Comparison of ENCODE assay signal across 8 cellular contexts in genomic region chr1:22131875-22132486, GRCh38. TPM values are rescaled to one million over a fixed set of nuclear protein-coding genes. Genes with fewer than 3 reads are reported as not detected.
A peak's percentile ranks its signal among the peaks of the same experiment; 100 is the strongest.
DNase-seq lines count a peak whose midpoint lies in the region; ATAC-seq and TF ChIP-seq lines count a peak whose summit lies in the region.

No MANE protein-coding gene starts in this region.

- no peaks in the 10 kb centered on the region for H4K20me1 ChIP-seq in HCT116 (ENCODE audit: insufficient read depth)

- H3K9me3 Mint-ChIP-seq in activated naive CD4-positive, alpha-beta T cell treated with anti-CD3 and anti-CD28 coated beads for 36 hours, result no peaks in the 10 kb centered on the region

- no peak overlapping the region for H3K4me3 Mint-ChIP-seq in activated naive CD4-positive, alpha-beta T cell treated with anti-CD3 and anti-CD28 coated beads for 36 hours

- H3K4me3 ChIP-seq in AG10803 (ENCODE audit: low read length) (no peak overlapping the region), HCT116 (replicated peaks in 1 of 2; ENCODE audit: low read depth in 1 of 2, low read length in 2 of 2) (no peak overlapping the region), RWPE2 (ENCODE audit: severe bottlenecking) (no peak overlapping the region)

- H3K9ac ChIP-seq in HCT116 (ENCODE audit: low read length), result no peak overlapping the region

- TF ChIP-seq CTCF in AG10803 (conservative IDR thresholded peaks at IDR 0.05; ENCODE audit: low read length), result peak; percentile 42
- TF ChIP-seq CTCF in HCT116 (IDR thresholded peaks at IDR 0.05 in 2 of 3, conservative IDR thresholded peaks at IDR 0.05 in 1 of 3; ENCODE audit: borderline replicate concordance in 1 of 3, insufficient read depth in 1 of 3, low read depth in 2 of 3, low read length in 2 of 3), result peak; percentile 79 to 90 (median 86)
- TF ChIP-seq CTCF in RWPE2 (IDR thresholded peaks at IDR 0.05; ENCODE audit: poor library complexity, severe bottlenecking), result peak; percentile 91

- peaks cover 2% of the 10 kb centered on the region for H3K27me3 Mint-ChIP-seq in activated naive CD4-positive, alpha-beta T cell treated with anti-CD3 and anti-CD28 coated beads for 36 hours (ENCODE audit: low read depth)

- H3K36me3 ChIP-seq in HCT116 (ENCODE audit: control insufficient read depth in 1 of 2, insufficient read depth in 2 of 2, low read length in 2 of 2) (no peaks in the 10 kb centered on the region), RWPE2 (ENCODE audit: low read depth) (no peaks in the 10 kb centered on the region)

- no peaks in the 10 kb centered on the region for H3K79me2 ChIP-seq in HCT116 (ENCODE audit: insufficient read depth, low read length)

- POLR2A ChIA-PET in HCT116 (lab: Charles Lee), result no interaction called here

- CTCF ChIA-PET in HCT116 (lab: Charles Lee), result interaction anchor here (1.0 to 2.7 kb wide), 4 partner anchors 18 to 285 kb away, joined by 3 to 17 read pairs (median 3); no protein-coding TSS in a partner anchor
- CTCF ChIA-PET in activated naive CD4-positive, alpha-beta T cell treated with anti-CD3 and anti-CD28 coated beads for 36 hours (lab: Charles Lee), result interaction anchor here (0.6 to 2.7 kb wide), 9 partner anchors 10 to 716 kb away, joined by 3 to 17 read pairs (median 3); no protein-coding TSS in a partner anchor

- DNase-seq in AG10803 (ENCODE audit: low read depth) (no peak), HCT116 (ENCODE audit: low read depth, low spot score) (peak; percentile 23), RWPE2 (ENCODE audit: low spot score) (no peak), iPS-NIHi11 (ENCODE audit: low spot score) (peak; percentile 97)
- DNase-seq in activated naive CD4-positive, alpha-beta T cell treated with anti-CD3 and anti-CD28 coated beads for 36 hours, result peak; percentile 69
- DNase-seq in stimulated activated CD4-positive, alpha-beta T cell treated with anti-CD3 and anti-CD28 coated beads, Interleukin-4, amount 100 ng/mL, for 1 hour, result peak; percentile 60

- no peaks in the 10 kb centered on the region for H3K4me1 Mint-ChIP-seq in activated naive CD4-positive, alpha-beta T cell treated with anti-CD3 and anti-CD28 coated beads for 36 hours (ENCODE audit: low read depth)

- no TSS peak for BruUV-seq in HCT116 (replicated peaks; lab: Mats Ljungman, UMichigan)

- no peaks in the 10 kb centered on the region for H3K9me2 ChIP-seq in HCT116 (ENCODE audit: insufficient read depth)

- no peak overlapping the region for H3K27ac ChIP-seq in HCT116 (ENCODE audit: low read depth, low read length)
- peak overlapping the region; percentile 3 for H3K27ac ChIP-seq in RWPE2 (ENCODE audit: poor library complexity, severe bottlenecking)

- peaks cover 5 to 13% of the 10 kb centered on the region in 2 experiments for H3K4me1 ChIP-seq in HCT116 (ENCODE audit: control insufficient read depth in 1 of 2, insufficient read depth in 2 of 2, low read length in 2 of 2)
- H3K4me1 ChIP-seq in RWPE2 (ENCODE audit: insufficient read depth, poor library complexity, severe bottlenecking), result peaks cover 14% of the 10 kb centered on the region

- H3K9me3 ChIP-seq in HCT116 (ENCODE audit: control insufficient read depth in 1 of 2, insufficient read depth in 1 of 2, low read depth in 1 of 2, low read length in 2 of 2) (no peaks in the 10 kb centered on the region), RWPE2 (ENCODE audit: severe bottlenecking) (no peaks in the 10 kb centered on the region)

- 0 out of 2 replicates have a peak overlapping the region, but pooled peaks have one; percentile 17 for H3K4me2 ChIP-seq in HCT116 (ENCODE audit: low read length)

- no peak overlapping the region for H2AFZ ChIP-seq in HCT116 (ENCODE audit: low read depth, low read length, poor library complexity, severe bottlenecking)

- H3K27me3 ChIP-seq in HCT116 (ENCODE audit: insufficient read depth, low read length), result no peaks in the 10 kb centered on the region
- H3K27me3 ChIP-seq in RWPE2 (ENCODE audit: insufficient read depth, poor library complexity, severe bottlenecking), result no peaks in the 10 kb centered on the region

- no peaks in the 10 kb centered on the region for H3K36me3 Mint-ChIP-seq in activated naive CD4-positive, alpha-beta T cell treated with anti-CD3 and anti-CD28 coated beads for 36 hours (ENCODE audit: low read depth)

- no peak for TF ChIP-seq POLR2A in HCT116 (IDR thresholded peaks at IDR 0.05; ENCODE audit: borderline replicate concordance, extremely low read depth, insufficient read depth, insufficient read length)

- intact Hi-C loops in HCT116 (cut with micrococcal nuclease), result loop anchor here (1.0 to 5.0 kb wide), 3 partner anchors 143 to 510 kb away; partner anchors contain the start of gene C1QC
- intact Hi-C loops in activated naive CD4-positive, alpha-beta T cell treated with anti-CD3 and anti-CD28 coated beads for 36 hours (cut with micrococcal nuclease), result loop anchor here (1.0 to 2.0 kb wide), 3 partner anchors 143 to 511 kb away; partner anchors contain the start of gene C1QC

- ATAC-seq in HCT116, result peak; percentile 89
- ATAC-seq in RWPE2 (ENCODE audit: low read depth), result peak; percentile 57
- ATAC-seq in HG03095 (IDR thresholded peaks at IDR 0.05; ENCODE audit: unreplicated experiment), result no peak
- ATAC-seq in GM19395 (IDR thresholded peaks at IDR 0.05; ENCODE audit: unreplicated experiment), result no peak

- H3K27ac Mint-ChIP-seq in activated naive CD4-positive, alpha-beta T cell treated with anti-CD3 and anti-CD28 coated beads for 36 hours, result no peak overlapping the region

- TF ChIP-seq RAD21 in HCT116 (IDR thresholded peaks at IDR 0.05; ENCODE audit: low read depth), result peak; percentile 97

- RAD21 ChIA-PET in HCT116 (lab: Charles Lee; ENCODE audit: low non-redundant PET in 1 of 2, low total read pairs in 2 of 2, uncharacterized antibody in 2 of 2, unreplicated experiment in 2 of 2), result interaction anchor here in 1 of 2 experiments (0.7 to 1.4 kb wide), 2 partner anchors 94 to 285 kb away, joined by 3 read pairs; no protein-coding TSS in a partner anchor

TF ChIP-seq in HCT116, 20 proteins besides CTCF, POLR2A, EP300 and RAD21:
- no peak for TF ChIP-seq CEBPB (IDR thresholded peaks at IDR 0.05; ENCODE audit: low read depth)
- no peak for TF ChIP-seq ZBTB33 (IDR thresholded peaks at IDR 0.05; ENCODE audit: extremely low read depth, insufficient replicate concordance, low read length)
- no peak for TF ChIP-seq JUND (IDR thresholded peaks at IDR 0.05)
- TF ChIP-seq FOSL1 (IDR thresholded peaks at IDR 0.05; ENCODE audit: low read depth), result no peak

RNA-seq across cellular contexts. Expression of gene WNT4, which starts 10.9 kb away (rescaled TPM):
- total RNA-seq in HCT116 (2021; ENCODE audit: unreplicated experiment), result 1.5 TPM
- polyA plus RNA-seq in HCT116 (2012), result 1.7 and 2.3 TPM in 2 replicates
- not detected for total RNA-seq in activated naive CD4-positive, alpha-beta T cell treated with anti-CD3 and anti-CD28 coated beads for 36 hours

Comparison
In these comparisons a context has a peak if more than half of its experiments do, and no peak if none do; other contexts are left out.
1. DNase-seq: peak in HCT116 (single experiment), activated naive CD4-positive, alpha-beta T cell treated with anti-CD3 and anti-CD28 coated beads for 36 hours (single experiment), iPS-NIHi11 (single experiment) and stimulated activated CD4-positive, alpha-beta T cell treated with anti-CD3 and anti-CD28 coated beads, Interleukin-4, amount 100 ng/mL, for 1 hour (single experiment); none in AG10803 (single experiment) and RWPE2 (single experiment).
2. ATAC-seq: peak in HCT116 (single experiment) and RWPE2 (single experiment); none in HG03095 (single experiment) and GM19395 (single experiment).
3. Peak in every context shown above with its lines, with median percentiles within 50 percentile points of each other: CTCF ChIP-seq.